9 cellular contexts compared by ENCODE assay signal in the genomic region with DNA sequence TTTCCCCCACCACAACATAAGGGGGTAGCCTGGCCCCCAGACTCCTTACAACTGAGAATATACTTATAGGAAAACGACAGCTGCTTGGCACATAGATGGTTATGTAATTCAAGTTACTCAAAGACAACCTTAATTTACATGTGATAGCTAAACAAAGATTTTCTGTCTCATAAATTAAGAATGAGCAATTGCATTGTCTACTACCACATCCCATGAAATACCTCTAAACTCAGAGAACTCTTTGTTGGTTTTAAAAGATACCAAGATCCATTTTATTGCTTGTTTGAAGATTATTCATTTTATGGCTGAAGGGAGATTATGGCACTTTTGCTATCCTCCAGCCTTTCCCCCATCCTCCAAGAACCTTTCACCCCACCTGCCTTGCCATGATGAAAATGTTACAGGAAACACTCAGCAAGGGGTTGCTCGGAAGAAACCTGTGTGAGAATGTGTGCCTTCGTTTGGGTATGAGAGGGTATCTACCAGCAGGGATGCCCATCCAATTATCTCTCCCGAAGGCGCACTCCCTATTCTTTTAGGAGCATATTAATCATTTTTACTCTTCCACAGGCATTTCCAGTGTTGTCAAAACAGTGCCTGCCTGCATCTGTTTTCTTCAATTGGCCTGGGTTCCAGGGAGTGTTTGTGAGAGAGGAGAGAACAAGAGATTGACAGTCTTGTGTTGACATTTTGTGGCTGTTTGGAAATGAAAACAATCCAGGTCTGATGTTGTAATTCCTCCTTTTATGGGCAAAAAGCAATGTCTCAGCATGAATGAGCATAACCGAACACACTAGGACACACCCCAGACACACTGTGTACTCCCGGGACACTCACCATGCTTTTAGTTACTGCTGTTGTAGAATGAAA.
DNase-seq lines count a peak whose midpoint lies in the region; ATAC-seq and TF ChIP-seq lines count a peak whose summit lies in the region.
"Had no signal": no experiment of that assay in that cellular context is flagged by ENCODE, and none has a peak within 500 bp of the region (broad histone marks: within the 10 kb centered on the region; RNA-seq: fewer than 3 reads in every experiment).

No MANE protein-coding gene starts in this region.

- TF ChIP-seq CTCF in brain (conservative IDR thresholded peaks at IDR 0.05) = no peak
- no peak for TF ChIP-seq CTCF in vagina (IDR thresholded peaks at IDR 0.05)

- H3K4me3 Mint-ChIP-seq in brain = no peak overlapping the region
- H3K4me3 Mint-ChIP-seq in T-helper 2 cell treated with Interferon-gamma antibody and Interleukin-4, amounts not matched to agents 5 μg/mL and 100 μg/mL, for 36 hours = no peak overlapping the region
- H3K4me3 Mint-ChIP-seq: activated naive CD4-positive, alpha-beta T cell treated with anti-CD3 and anti-CD28 coated beads, Interleukin-2, amount 50 U/mL, for 24 hours had no signal

- H3K27me3 Mint-ChIP-seq in brain = peaks cover 8% of the 10 kb centered on the region
- H3K27me3 Mint-ChIP-seq in T-helper 2 cell treated with Interferon-gamma antibody and Interleukin-4, amounts not matched to agents 5 μg/mL and 100 μg/mL, for 36 hours (ENCODE audit: low read depth) = peaks cover 2% of the 10 kb centered on the region
- H3K27me3 Mint-ChIP-seq: activated naive CD4-positive, alpha-beta T cell treated with anti-CD3 and anti-CD28 coated beads, Interleukin-2, amount 50 U/mL, for 24 hours had no signal

- H3K4me3 ChIP-seq in vagina = no peak overlapping the region

- H3K36me3 ChIP-seq in vagina = no peaks in the 10 kb centered on the region

- peaks cover 15% of the 10 kb centered on the region for H3K4me1 Mint-ChIP-seq in brain
- peaks cover 2% of the 10 kb centered on the region for H3K4me1 Mint-ChIP-seq in T-helper 2 cell treated with Interferon-gamma antibody and Interleukin-4, amounts not matched to agents 5 μg/mL and 100 μg/mL, for 36 hours (ENCODE audit: low read depth)

- no peak for ATAC-seq in HG02763 (IDR thresholded peaks at IDR 0.05; ENCODE audit: unreplicated experiment)

- H3K4me1 ChIP-seq in vagina = peaks cover 16% of the 10 kb centered on the region

- H3K9me3 ChIP-seq in vagina = no peaks in the 10 kb centered on the region

- no peaks in the 10 kb centered on the region for H3K36me3 Mint-ChIP-seq in brain
- no peaks in the 10 kb centered on the region for H3K36me3 Mint-ChIP-seq in T-helper 2 cell treated with Interferon-gamma antibody and Interleukin-4, amounts not matched to agents 5 μg/mL and 100 μg/mL, for 36 hours (ENCODE audit: low read depth)

- no peak for TF ChIP-seq POLR2A in vagina (IDR thresholded peaks at IDR 0.05)

- intact Hi-C loops in vagina (cut with DNase I) = no loop called here

- peaks cover 0 to 8% (median 0%) of the 10 kb centered on the region in 5 experiments for H3K9me3 Mint-ChIP-seq in brain
- no peaks in the 10 kb centered on the region for H3K9me3 Mint-ChIP-seq in T-helper 2 cell treated with Interferon-gamma antibody and Interleukin-4, amounts not matched to agents 5 μg/mL and 100 μg/mL, for 36 hours
- H3K9me3 Mint-ChIP-seq: activated naive CD4-positive, alpha-beta T cell treated with anti-CD3 and anti-CD28 coated beads, Interleukin-2, amount 50 U/mL, for 24 hours had no signal

- H3K27ac ChIP-seq in vagina = peak overlapping the region; percentile 19

- H3K27me3 ChIP-seq in vagina = no peaks in the 10 kb centered on the region

- H3K27ac Mint-ChIP-seq in brain = peak overlapping the region in 3 of 5 experiments; percentile 39 to 63 (median 45)
- H3K27ac Mint-ChIP-seq in T-helper 2 cell treated with Interferon-gamma antibody and Interleukin-4, amounts not matched to agents 5 μg/mL and 100 μg/mL, for 36 hours = no peak overlapping the region
- H3K27ac Mint-ChIP-seq: activated naive CD4-positive, alpha-beta T cell treated with anti-CD3 and anti-CD28 coated beads, Interleukin-2, amount 50 U/mL, for 24 hours had no signal

- DNase-seq in SIG-M5 treated with dmso at 0.1 percent for 504 hours (lab: John Stamatoyannopoulos, UW; ENCODE audit: unreplicated experiment) (peak; percentile 47), SIG-M5 (lab: John Stamatoyannopoulos, UW) (no peak), left kidney (ENCODE audit: low read depth, low spot score) (peak; percentile 71), vagina (ENCODE audit: extremely low spot score in 2 of 2) (no peak), T-helper 2 cell (no peak)
- no peak for DNase-seq in T-helper 2 cell treated with Interferon-gamma antibody and Interleukin-4, amounts not matched to agents 5 μg/mL and 100 μg/mL, for 36 hours (ENCODE audit: low spot score)

Comparison
In these comparisons a context has a peak if more than half of its experiments do, and no peak if none do; other contexts are left out.
1. DNase-seq: peak in SIG-M5 treated with dmso at 0.1 percent for 504 hours (single experiment) and left kidney (single experiment); none in SIG-M5 (single experiment), vagina (0 of 2), T-helper 2 cell treated with Interferon-gamma antibody and Interleukin-4, amounts not matched to agents 5 μg/mL and 100 μg/mL, for 36 hours (single experiment) and T-helper 2 cell (0 of 5).